ENCODE assay signal across 19 cellular contexts in the genomic region with DNA sequence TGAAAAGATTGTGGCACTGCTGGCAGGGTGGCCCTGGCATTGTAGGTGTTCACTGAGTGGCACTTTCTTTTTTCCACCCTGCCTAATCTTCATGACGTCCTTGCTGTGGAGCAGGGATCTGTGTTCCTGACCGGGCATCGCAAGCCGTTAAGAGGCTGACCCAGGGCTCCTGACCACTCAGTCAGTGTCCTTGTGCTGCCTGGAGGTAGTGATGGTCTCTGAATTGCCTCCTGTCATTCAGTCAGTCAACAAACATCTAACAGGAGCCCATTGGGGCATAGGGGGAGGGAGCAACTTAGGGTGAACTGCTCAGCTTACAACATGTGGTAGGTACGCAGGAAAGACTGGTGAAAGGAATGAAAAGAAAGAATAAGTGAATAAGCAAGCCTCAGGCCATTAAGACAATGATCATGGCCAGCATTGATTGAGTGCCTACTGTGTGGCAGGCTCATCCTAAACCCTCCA.
DNase-seq lines count a peak whose midpoint lies in the region; ATAC-seq, FAIRE-seq and TF ChIP-seq lines count a peak whose summit lies in the region.
"Had no signal": no experiment of that assay in that cellular context is flagged by ENCODE, and none has a peak within 500 bp of the region (broad histone marks: within the 10 kb centered on the region; RNA-seq: fewer than 3 reads in every experiment).

No MANE protein-coding gene starts in this region.

- H3K9me1 ChIP-seq in IMR-90 (ENCODE audit: insufficient read depth, low read length), result peaks cover 22% of the 10 kb centered on the region

- TF ChIP-seq POLR2A in HepG2 (IDR thresholded peaks at IDR 0.05; ENCODE audit: insufficient read depth in 1 of 2, low read depth in 2 of 2, low read length in 2 of 2) (no peak), right lobe of liver (IDR thresholded peaks at IDR 0.05) (no peak), IMR-90 (IDR thresholded peaks at IDR 0.05; ENCODE audit: low read depth, low read length) (no peak), sigmoid colon (IDR thresholded peaks at IDR 0.05) (no peak)

- 17% methylated on average over 5 of the region's 5 CpGs for WGBS in HepG2 (ENCODE audit: low lambda C conversion rate)
- 100% methylated on average over 1 of the region's 5 CpGs for WGBS in right lobe of liver (ENCODE audit: insufficient coverage, low coverage, low lambda C conversion rate, missing lambda C conversion rate)
- WGBS in IMR-90 (ENCODE audit: extremely low coverage in 2 of 2, insufficient read length in 1 of 2), 2 experiments, result 100% methylated on average over 1 of the region's 5 CpGs; no CpG with 5 or more reads in 1 of the 2 experiments
- WGBS in sigmoid colon, 2 donors, result 62 to 89% methylated on average over 5 of the region's 5 CpGs

- TF ChIP-seq EP300 in HepG2 (IDR thresholded peaks at IDR 0.05; ENCODE audit: low read depth in 2 of 2, low read length in 2 of 2), result no peak
- no peak for TF ChIP-seq EP300 in HepG2 (CRISPR knock-in tag; IDR thresholded peaks at IDR 0.05; ENCODE audit: borderline replicate concordance)
- TF ChIP-seq EP300 in sigmoid colon (IDR thresholded peaks at IDR 0.05), result no peak

- dilution Hi-C loops in IMR-90 (cut with HindIII; ENCODE audit: low sequenced_read_pairs, unreplicated experiment), result no loop called here

- peak overlapping the region; percentile 49; the same call in 1 of the 3 replicates for H2BK15ac ChIP-seq in IMR-90 (ENCODE audit: low read depth, low read length)

- H3K4me3 ChIP-seq in HepG2 (replicated peaks in 1 of 3; ENCODE audit: insufficient read depth in 1 of 3, low read depth in 2 of 3, low read length in 3 of 3) (no peak overlapping the region), right lobe of liver (no peak overlapping the region), IMR-90 (ENCODE audit: insufficient read depth, low read depth, low read length) (no peak overlapping the region), sigmoid colon (no peak overlapping the region)
- H3K4me3 ChIP-seq: GM23338 had no signal

- no peak overlapping the region for H2BK5ac ChIP-seq in IMR-90 (ENCODE audit: low read depth, low read length, poor library complexity, severe bottlenecking)

- no peak overlapping the region for H3K23ac ChIP-seq in IMR-90 (ENCODE audit: low read depth, low read length)

- POLR2A ChIA-PET in activated CD4-positive, alpha-beta T cell treated with anti-CD3 and anti-CD28 coated beads, Interleukin-2, amount 10 ng/mL, durations not matched to agents 7 days and 5 days (lab: Charles Lee), result no interaction called here
- POLR2A ChIA-PET in HepG2 (lab: Yijun Ruan, JAX) (no interaction called here), IMR-90 (lab: Charles Lee; ENCODE audit: unreplicated experiment) (no interaction called here)

- no peaks in the 10 kb centered on the region for H3K9me3 ChIP-seq in HepG2 (ENCODE audit: low read length)
- H3K9me3 ChIP-seq in right lobe of liver, result no peaks in the 10 kb centered on the region
- H3K9me3 ChIP-seq in IMR-90 (ENCODE audit: control insufficient read depth, insufficient read depth, low read length), result no peaks in the 10 kb centered on the region
- no peaks in the 10 kb centered on the region for H3K9me3 ChIP-seq in sigmoid colon

- no peak overlapping the region for H3K4me3 Mint-ChIP-seq in activated CD4-positive, alpha-beta T cell treated with anti-CD3 and anti-CD28 coated beads, Interleukin-2, amount 10 ng/mL, durations not matched to agents 7 days and 5 days
- H3K4me3 Mint-ChIP-seq: B cell; CD14-positive monocyte; CD8-positive, alpha-beta T cell; GM23338 had no signal

- H2BK120ac ChIP-seq in IMR-90 (ENCODE audit: low read depth, low read length), result 0 out of 2 replicates have a peak overlapping the region, but pooled peaks have one; percentile 14

- TF ChIP-seq CTCF in HepG2 (CRISPR knock-in tag; IDR thresholded peaks at IDR 0.05) (no peak), right lobe of liver (IDR thresholded peaks at IDR 0.05) (no peak), IMR-90 (conservative IDR thresholded peaks at IDR 0.05; ENCODE audit: low read depth, low read length) (no peak), sigmoid colon (IDR thresholded peaks at IDR 0.05) (no peak)

- H3K4me2 ChIP-seq in HepG2 (ENCODE audit: low read depth, low read length) (no peak overlapping the region), IMR-90 (ENCODE audit: low read depth, low read length) (no peak overlapping the region)
- H3K4me2 ChIP-seq: GM23338 had no signal

- H3K79me1 ChIP-seq in IMR-90 (ENCODE audit: low read depth in 1 of 2, low read length in 2 of 2), result peaks cover 0 to 9% of the 10 kb centered on the region in 2 experiments; a peak in 2 of 4 replicates

- peak overlapping the region; percentile 8; the same call in 1 of the 2 replicates for H4K91ac ChIP-seq in IMR-90 (ENCODE audit: insufficient read depth, low read depth, low read length)

- in situ Hi-C loops in HepG2 (cut with HindIII; ENCODE audit: extremely low pct_ligation_motif_present, low pct_unique_long_range_greater_than_20kb), result loop anchor here (5.0 kb wide), 1 partner anchor 155 kb away; no protein-coding TSS in a partner anchor
- in situ Hi-C loops in IMR-90 (cut with MboI; ENCODE audit: low sequenced_read_pairs), result no loop called here

- H4K20me1 ChIP-seq in HepG2 (ENCODE audit: insufficient read depth, low read length), result no peaks in the 10 kb centered on the region
- H4K20me1 ChIP-seq in IMR-90 (ENCODE audit: insufficient read depth, low read length), result no peaks in the 10 kb centered on the region; the same call in 1 of the 2 replicates

- H3K14ac ChIP-seq in IMR-90 (replicated peaks; ENCODE audit: low read depth, low read length), result no peak overlapping the region

- H3K9me3 Mint-ChIP-seq in activated CD4-positive, alpha-beta T cell treated with anti-CD3 and anti-CD28 coated beads, Interleukin-2, amount 10 ng/mL, durations not matched to agents 7 days and 5 days, result no peaks in the 10 kb centered on the region
- H3K9me3 Mint-ChIP-seq: CD8-positive, alpha-beta T cell; GM23338 had no signal

- peak overlapping the region; percentile 72 for H2AK5ac ChIP-seq in IMR-90 (ENCODE audit: low read depth, low read length)

- peaks cover 3 to 43% of the 10 kb centered on the region in 2 experiments; a peak in 3 of 5 replicates for H3K27me3 ChIP-seq in HepG2 (ENCODE audit: control insufficient read depth in 1 of 2, insufficient read depth in 2 of 2, low read length in 2 of 2)
- no peaks in the 10 kb centered on the region for H3K27me3 ChIP-seq in right lobe of liver
- no peaks in the 10 kb centered on the region for H3K27me3 ChIP-seq in IMR-90 (ENCODE audit: control insufficient read depth, insufficient read depth, low read length)
- H3K27me3 ChIP-seq in sigmoid colon, result no peaks in the 10 kb centered on the region

- no peaks in the 10 kb centered on the region for H3K79me2 ChIP-seq in HepG2 (ENCODE audit: insufficient read depth, low read length)

- CTCF ChIA-PET in activated CD4-positive, alpha-beta T cell treated with anti-CD3 and anti-CD28 coated beads, Interleukin-2, amount 10 ng/mL, durations not matched to agents 7 days and 5 days (lab: Charles Lee), result interaction anchor here (0.6 to 1.3 kb wide), 2 partner anchors 9 to 334 kb away, joined by 3 to 5 read pairs; no protein-coding TSS in a partner anchor
- CTCF ChIA-PET in HepG2 (lab: Yijun Ruan, JAX; ENCODE audit: low intra/inter-chr PET ratio, low total read pairs) (no interaction called here), IMR-90 (lab: Yijun Ruan, JAX) (no interaction called here)

- H3K27ac Mint-ChIP-seq in activated CD4-positive, alpha-beta T cell treated with anti-CD3 and anti-CD28 coated beads, Interleukin-2, amount 10 ng/mL, durations not matched to agents 7 days and 5 days, result peak overlapping the region; percentile 34
- H3K27ac Mint-ChIP-seq: B cell; CD14-positive monocyte; CD8-positive, alpha-beta T cell; GM23338 had no signal

- peak overlapping the region; percentile 10 for H2AK9ac ChIP-seq in IMR-90 (replicated peaks; ENCODE audit: low read depth, low read length, poor library complexity)

- H3K36me3 ChIP-seq in HepG2 (replicated peaks in 1 of 2; ENCODE audit: control insufficient read depth in 1 of 2, insufficient read depth in 2 of 2, low read length in 2 of 2), result no peaks in the 10 kb centered on the region
- H3K36me3 ChIP-seq in right lobe of liver, result no peaks in the 10 kb centered on the region
- H3K36me3 ChIP-seq in IMR-90 (ENCODE audit: control insufficient read depth, insufficient read depth, low read length), result no peaks in the 10 kb centered on the region
- H3K36me3 ChIP-seq in sigmoid colon, result no peaks in the 10 kb centered on the region

- peak overlapping the region; percentile 22; the same call in 1 of the 2 replicates for H3K4ac ChIP-seq in IMR-90 (ENCODE audit: low read depth, low read length)

- no peaks in the 10 kb centered on the region for H3K27me3 Mint-ChIP-seq in activated CD4-positive, alpha-beta T cell treated with anti-CD3 and anti-CD28 coated beads, Interleukin-2, amount 10 ng/mL, durations not matched to agents 7 days and 5 days

- FAIRE-seq in HepG2 (lab: Jason Lieb, UNC), result no peak
- FAIRE-seq: A204.1, D721Med, G401.6, GM12891 had no signal

- no peak overlapping the region for H3K18ac ChIP-seq in IMR-90 (ENCODE audit: low read depth, low read length)

- BruUV-seq in HepG2 (replicated peaks; lab: Mats Ljungman, UMichigan), result no TSS peak
- no TSS peak for BruUV-seq in IMR-90 (replicated peaks; lab: Mats Ljungman, UMichigan)

- H3K4me1 Mint-ChIP-seq in activated CD4-positive, alpha-beta T cell treated with anti-CD3 and anti-CD28 coated beads, Interleukin-2, amount 10 ng/mL, durations not matched to agents 7 days and 5 days, result peaks cover 79% of the 10 kb centered on the region

- no peak overlapping the region for H3K56ac ChIP-seq in IMR-90 (ENCODE audit: extremely low read depth, insufficient read depth, low read length)

- ATAC-seq in HepG2, result no peak
- no peak for ATAC-seq in right lobe of liver
- no peak for ATAC-seq in IMR-90 (ENCODE audit: low read depth)
- ATAC-seq: CD8-positive, alpha-beta T cell; GM23338 had no signal

- intact Hi-C loops in HepG2 (cut with micrococcal nuclease; ENCODE audit: unreplicated experiment), result loop anchor here (1.0 kb wide), 1 partner anchor 38 kb away; no protein-coding TSS in a partner anchor
- intact Hi-C loops in right lobe of liver (cut with DNase I), result no loop called here
- intact Hi-C loops in IMR-90 (cut with micrococcal nuclease), result no loop called here
- intact Hi-C loops in sigmoid colon (cut with DNase I), result no loop called here

- TF ChIP-seq RAD21 in HepG2 (CRISPR knock-in tag; IDR thresholded peaks at IDR 0.05) (no peak), IMR-90 (IDR thresholded peaks at IDR 0.05; ENCODE audit: low read length) (no peak)

- H3K27ac ChIP-seq in HepG2 (ENCODE audit: extremely low read length, insufficient read depth, low read length) (no peak overlapping the region), right lobe of liver (no peak overlapping the region), IMR-90 (ENCODE audit: insufficient read depth, low read length) (no peak overlapping the region), sigmoid colon (no peak overlapping the region)

- DNase-seq in activated CD4-positive, alpha-beta T cell treated with anti-CD3 and anti-CD28 coated beads, Interleukin-2, amount 10 ng/mL, durations not matched to agents 7 days and 5 days, result no peak
- DNase-seq in activated CD4-positive, alpha-beta T cell treated with anti-CD3 and anti-CD28 coated beads, Interleukin-2, amount 50 U/mL, for 48 hours, result no peak
- no peak for DNase-seq in HepG2 (ENCODE audit: low spot score)
- no peak for DNase-seq in right lobe of liver
- no peak for DNase-seq in IMR-90
- DNase-seq in sigmoid colon, result peak; percentile 46
- no peak for DNase-seq in activated naive CD4-positive, alpha-beta T cell treated with Interleukin-2 at 50 U/mL for 16 hours
- no peak for DNase-seq in retina
- DNase-seq: CD8-positive, alpha-beta T cell; COR-L47; EL; H7 had no signal

- no peak overlapping the region for H4K8ac ChIP-seq in IMR-90 (ENCODE audit: low read depth in 2 of 2, low read length in 2 of 2)

- H2AFZ ChIP-seq in HepG2 (ENCODE audit: low read length) (no peak overlapping the region), IMR-90 (replicated peaks; ENCODE audit: low read length, poor library complexity) (no peak overlapping the region)
- H2AFZ ChIP-seq: GM23338 had no signal

- H4K5ac ChIP-seq in IMR-90 (ENCODE audit: low read depth, low read length), result no peak overlapping the region

- no peaks in the 10 kb centered on the region for H3K36me3 Mint-ChIP-seq in activated CD4-positive, alpha-beta T cell treated with anti-CD3 and anti-CD28 coated beads, Interleukin-2, amount 10 ng/mL, durations not matched to agents 7 days and 5 days (ENCODE audit: low read depth)
- H3K36me3 Mint-ChIP-seq: CD8-positive, alpha-beta T cell had no signal

- H2BK20ac ChIP-seq in IMR-90 (ENCODE audit: low read depth, low read length), result peak overlapping the region; percentile 12; the same call in 1 of the 2 replicates

- H3K9ac ChIP-seq in HepG2 (ENCODE audit: insufficient read depth, low read depth, low read length) (no peak overlapping the region), IMR-90 (ENCODE audit: low read depth, low read length) (no peak overlapping the region)

- H3K4me1 ChIP-seq in HepG2 (ENCODE audit: insufficient read depth, low read length) (peaks cover 81% of the 10 kb centered on the region), right lobe of liver (peaks cover 0 to 8% (median 3%) of the 10 kb centered on the region in 4 donors), IMR-90 (ENCODE audit: control insufficient read depth, insufficient read depth, low read length) (peaks cover 26% of the 10 kb centered on the region), sigmoid colon (peaks cover 0 to 27% (median 16%) of the 10 kb centered on the region in 4 donors)
